9 cellular contexts compared by ENCODE assay signal in the genomic region with DNA sequence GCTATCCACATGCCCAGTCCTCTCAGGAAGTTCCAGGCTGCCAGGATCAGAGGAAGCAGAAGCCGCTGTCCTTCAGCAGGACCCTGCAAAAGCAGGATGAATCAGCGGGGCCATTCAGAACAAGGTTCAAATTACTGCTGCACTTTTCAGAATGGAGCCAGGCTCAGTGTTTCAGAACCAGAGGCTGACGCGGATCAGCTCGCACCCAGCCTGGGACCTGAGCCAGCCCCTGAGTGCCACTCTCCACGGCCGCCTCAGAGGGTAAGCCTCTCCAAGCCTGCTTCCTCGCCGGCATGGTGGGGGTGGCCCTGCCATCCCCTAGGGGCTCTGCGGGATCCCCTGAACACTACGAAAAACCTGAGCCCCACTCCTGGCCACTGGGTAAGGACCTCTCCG. TPM values are rescaled to one million over a fixed set of nuclear protein-coding genes. Genes with fewer than 3 reads are reported as not detected.
DNase-seq lines count a peak whose midpoint lies in the region; ATAC-seq, FAIRE-seq and TF ChIP-seq lines count a peak whose summit lies in the region.
"Had no signal": no experiment of that assay in that cellular context is flagged by ENCODE, and none has a peak within 500 bp of the region (broad histone marks: within the 10 kb centered on the region; RNA-seq: fewer than 3 reads in every experiment).

No MANE protein-coding gene starts in this region.

- H2AK5ac ChIP-seq in IMR-90 (ENCODE audit: low read depth, low read length) = peak overlapping the region; percentile 98

- H3K56ac ChIP-seq in IMR-90 (ENCODE audit: extremely low read depth, insufficient read depth, low read length) = peak overlapping the region; percentile 38; the same call in 1 of the 2 replicates

- H4K8ac ChIP-seq in IMR-90 (ENCODE audit: low read depth in 2 of 2, low read length in 2 of 2) = peak overlapping the region; percentile 46 to 78; a peak in 3 of 4 replicates

- H3K4ac ChIP-seq in IMR-90 (ENCODE audit: low read depth, low read length) = peak overlapping the region; percentile 94

- CTCF ChIA-PET in IMR-90 (lab: Yijun Ruan, JAX) = interaction anchor here (1.0 kb wide), 1 partner anchor 9 kb away, joined by 3 read pairs; no protein-coding TSS in a partner anchor

- H4K5ac ChIP-seq in IMR-90 (ENCODE audit: low read depth, low read length) = peak overlapping the region; percentile 37

- no peak overlapping the region for H3K27ac Mint-ChIP-seq in astrocyte (ENCODE audit: unreplicated experiment)
- peak overlapping the region; percentile 98 to 100 (median 98) for H3K27ac Mint-ChIP-seq in immature natural killer cell
- peak overlapping the region; percentile 5 for H3K27ac Mint-ChIP-seq in stimulated activated naive CD8-positive, alpha-beta T cell treated with anti-CD3 and anti-CD28 coated beads, Interleukin-15, Interleukin-2, amounts not matched to agents 100 ng/mL and 50 ng/mL, for 24 hours

- peak overlapping the region; percentile 89 for H4K91ac ChIP-seq in IMR-90 (ENCODE audit: insufficient read depth, low read depth, low read length)

- H3K4me1 Mint-ChIP-seq in astrocyte (ENCODE audit: low read depth, unreplicated experiment) (peaks cover 56% of the 10 kb centered on the region), immature natural killer cell (peaks cover 78 to 82% of the 10 kb centered on the region in 2 donors)
- peaks cover 74% of the 10 kb centered on the region for H3K4me1 Mint-ChIP-seq in stimulated activated naive CD8-positive, alpha-beta T cell treated with anti-CD3 and anti-CD28 coated beads, Interleukin-15, Interleukin-2, amounts not matched to agents 100 ng/mL and 50 ng/mL, for 24 hours (ENCODE audit: low read depth)

- DNase-seq in IMR-90 (peak; percentile 91), astrocyte (ENCODE audit: low read depth) (peak; percentile 81), immature natural killer cell (no peak), NCI-H1930 (lab: John Stamatoyannopoulos, UW) (no peak)
- DNase-seq: NCI-H1417 treated with DMSO at 0.1 percent for 48 hours had no signal

- H3K36me3 Mint-ChIP-seq in astrocyte (ENCODE audit: low read depth, unreplicated experiment) = peaks cover 9% of the 10 kb centered on the region
- peaks cover 0 to 16% (median 8%) of the 10 kb centered on the region in 3 donors for H3K36me3 Mint-ChIP-seq in immature natural killer cell
- peaks cover 13% of the 10 kb centered on the region for H3K36me3 Mint-ChIP-seq in stimulated activated naive CD8-positive, alpha-beta T cell treated with anti-CD3 and anti-CD28 coated beads, Interleukin-15, Interleukin-2, amounts not matched to agents 100 ng/mL and 50 ng/mL, for 24 hours (ENCODE audit: low read depth)

- H4K20me1 ChIP-seq in IMR-90 (ENCODE audit: insufficient read depth, low read length) (peaks cover 68% of the 10 kb centered on the region), astrocyte (ENCODE audit: insufficient read depth, low read length) (peaks cover 85% of the 10 kb centered on the region)

- H2BK120ac ChIP-seq in IMR-90 (ENCODE audit: low read depth, low read length) = peak overlapping the region; percentile 84

- H3K4me2 ChIP-seq in IMR-90 (ENCODE audit: low read depth, low read length) (peak overlapping the region; percentile 72), astrocyte (ENCODE audit: low read length) (peak overlapping the region; percentile 76)

- peak overlapping the region; percentile 83 for H2AK9ac ChIP-seq in IMR-90 (replicated peaks; ENCODE audit: low read depth, low read length, poor library complexity)

- H3K27me3 ChIP-seq in IMR-90 (ENCODE audit: control insufficient read depth, insufficient read depth, low read length) = no peaks in the 10 kb centered on the region
- H3K27me3 ChIP-seq in astrocyte (ENCODE audit: insufficient read depth, low read length) = no peaks in the 10 kb centered on the region

- H2BK5ac ChIP-seq in IMR-90 (ENCODE audit: low read depth, low read length, poor library complexity, severe bottlenecking) = peak overlapping the region; percentile 92

- H3K23ac ChIP-seq in IMR-90 (ENCODE audit: low read depth, low read length) = peak overlapping the region; percentile 89; the same call in 1 of the 2 replicates

- H2BK20ac ChIP-seq in IMR-90 (ENCODE audit: low read depth, low read length) = peak overlapping the region; percentile 85

- POLR2A ChIA-PET in IMR-90 (lab: Charles Lee; ENCODE audit: unreplicated experiment) = interaction anchor here (0.6 kb wide), 1 partner anchor 23 kb away, joined by 5 read pairs; no protein-coding TSS in a partner anchor

- no TSS peak for BruUV-seq in IMR-90 (replicated peaks; lab: Mats Ljungman, UMichigan)

- TF ChIP-seq CTCF in IMR-90 (conservative IDR thresholded peaks at IDR 0.05; ENCODE audit: low read depth, low read length) (no peak), astrocyte (IDR thresholded peaks at IDR 0.05; ENCODE audit: insufficient read depth, low read depth, low read length) (no peak)

- H3K4me3 ChIP-seq in IMR-90 (ENCODE audit: insufficient read depth, low read depth, low read length) = no peak overlapping the region
- H3K4me3 ChIP-seq in astrocyte (ENCODE audit: insufficient read depth, low read depth, low read length) = no peak overlapping the region

- H3K9me3 ChIP-seq in IMR-90 (ENCODE audit: control insufficient read depth, insufficient read depth, low read length) = no peaks in the 10 kb centered on the region
- H3K9me3 ChIP-seq in astrocyte (ENCODE audit: insufficient read depth, low read depth, low read length) = no peaks in the 10 kb centered on the region

- FAIRE-seq in astrocyte (lab: Jason Lieb, UNC) = peak; percentile 34
- FAIRE-seq: endometrium had no signal

- H3K18ac ChIP-seq in IMR-90 (ENCODE audit: low read depth, low read length) = peak overlapping the region; percentile 61

- H2BK15ac ChIP-seq in IMR-90 (ENCODE audit: low read depth, low read length) = peak overlapping the region; percentile 83; the same call in 2 of the 3 replicates

- ATAC-seq in IMR-90 (ENCODE audit: low read depth) (peak; percentile 63), GM18868 (IDR thresholded peaks at IDR 0.05; ENCODE audit: unreplicated experiment) (no peak), GM19467 (IDR thresholded peaks at IDR 0.05; ENCODE audit: unreplicated experiment) (no peak)

- TF ChIP-seq RAD21 in IMR-90 (IDR thresholded peaks at IDR 0.05; ENCODE audit: low read length) = peak; percentile 38

- WGBS in IMR-90 (ENCODE audit: extremely low coverage in 2 of 2, insufficient read length in 1 of 2), 2 experiments = 2% methylated on average over 6 of the region's 12 CpGs; no CpG with 5 or more reads in 1 of the 2 experiments

- peak overlapping the region; percentile 44 for H3K9ac ChIP-seq in IMR-90 (ENCODE audit: low read depth, low read length)
- H3K9ac ChIP-seq in astrocyte (ENCODE audit: low read length) = peak overlapping the region; percentile 66

- H3K14ac ChIP-seq in IMR-90 (replicated peaks; ENCODE audit: low read depth, low read length) = peak overlapping the region; percentile 93

- H3K27ac ChIP-seq in IMR-90 (ENCODE audit: insufficient read depth, low read length) = peak overlapping the region; percentile 80
- peak overlapping the region; percentile 69 for H3K27ac ChIP-seq in astrocyte (ENCODE audit: low read depth, low read length)

- peaks cover 10% of the 10 kb centered on the region for H3K36me3 ChIP-seq in IMR-90 (ENCODE audit: control insufficient read depth, insufficient read depth, low read length)
- no peaks in the 10 kb centered on the region for H3K36me3 ChIP-seq in astrocyte (ENCODE audit: insufficient read depth, low read length)

- H3K4me3 Mint-ChIP-seq in astrocyte (ENCODE audit: unreplicated experiment) = no peak overlapping the region
- peak overlapping the region; percentile 80 to 92 (median 87) for H3K4me3 Mint-ChIP-seq in immature natural killer cell
- H3K4me3 Mint-ChIP-seq in stimulated activated naive CD8-positive, alpha-beta T cell treated with anti-CD3 and anti-CD28 coated beads, Interleukin-15, Interleukin-2, amounts not matched to agents 100 ng/mL and 50 ng/mL, for 24 hours = no peak overlapping the region

- H3K4me1 ChIP-seq in IMR-90 (ENCODE audit: control insufficient read depth, insufficient read depth, low read length) (peaks cover 56% of the 10 kb centered on the region), astrocyte (ENCODE audit: insufficient read depth, low read length) (peaks cover 52% of the 10 kb centered on the region)

- intact Hi-C loops in IMR-90 (cut with micrococcal nuclease) = no loop called here

- dilution Hi-C loops in IMR-90 (cut with HindIII; ENCODE audit: low sequenced_read_pairs, unreplicated experiment) = no loop called here

- H3K9me3 Mint-ChIP-seq in astrocyte (ENCODE audit: unreplicated experiment) = peaks cover 2% of the 10 kb centered on the region
- peaks cover 0 to 5% (median 0%) of the 10 kb centered on the region in 6 donors for H3K9me3 Mint-ChIP-seq in immature natural killer cell
- no peaks in the 10 kb centered on the region for H3K9me3 Mint-ChIP-seq in stimulated activated naive CD8-positive, alpha-beta T cell treated with anti-CD3 and anti-CD28 coated beads, Interleukin-15, Interleukin-2, amounts not matched to agents 100 ng/mL and 50 ng/mL, for 24 hours

- peaks cover 31% of the 10 kb centered on the region for H3K9me1 ChIP-seq in IMR-90 (ENCODE audit: insufficient read depth, low read length)

- H3K79me1 ChIP-seq in IMR-90 (ENCODE audit: low read depth in 1 of 2, low read length in 2 of 2) = peaks cover 13 to 64% of the 10 kb centered on the region in 2 experiments; a peak in 2 of 4 replicates

- in situ Hi-C loops in IMR-90 (cut with MboI; ENCODE audit: low sequenced_read_pairs) = no loop called here

- H2AFZ ChIP-seq in IMR-90 (replicated peaks; ENCODE audit: low read length, poor library complexity) (peak overlapping the region; percentile 5), astrocyte (ENCODE audit: low read depth, low read length) (no peak overlapping the region)

- H3K79me2 ChIP-seq in astrocyte (ENCODE audit: insufficient read depth, low read length) = peaks cover 90% of the 10 kb centered on the region

- peak; percentile 58; the same call in 1 of the 2 replicates for TF ChIP-seq POLR2A in IMR-90 (IDR thresholded peaks at IDR 0.05; ENCODE audit: low read depth, low read length)

- no peaks in the 10 kb centered on the region for H3K27me3 Mint-ChIP-seq in astrocyte (ENCODE audit: low read depth, unreplicated experiment)
- peaks cover 60 to 77% (median 70%) of the 10 kb centered on the region in 3 donors for H3K27me3 Mint-ChIP-seq in immature natural killer cell (ENCODE audit: low read depth in 3 of 3)
- H3K27me3 Mint-ChIP-seq in stimulated activated naive CD8-positive, alpha-beta T cell treated with anti-CD3 and anti-CD28 coated beads, Interleukin-15, Interleukin-2, amounts not matched to agents 100 ng/mL and 50 ng/mL, for 24 hours = no peaks in the 10 kb centered on the region

TF ChIP-seq in IMR-90, 13 proteins besides CTCF, POLR2A, EP300 and RAD21 (continues in another document):
- TF ChIP-seq SMC3 (IDR thresholded peaks at IDR 0.05; ENCODE audit: low read depth, low read length) (peak; percentile 27), FOS (IDR thresholded peaks at IDR 0.05; ENCODE audit: low read depth, low read length) (peak; percentile 38; the same call in 1 of the 2 replicates)

RNA-seq across cellular contexts. Expression of gene RASA3, which starts 24.7 kb away (rescaled TPM):
- total RNA-seq in IMR-90 (2012; rRNA removed) (21.0 and 22.8 TPM in 2 replicates), astrocyte (41.1 and 41.4 TPM in 2 replicates)
- polyA plus RNA-seq in IMR-90 (2012; rRNA removed) (31.0 and 31.4 TPM in 2 replicates), immature natural killer cell (100 to 1,000 TPM in 1 of 3 donors, 10 to 100 TPM in 2; 37.4 to 153 (median 64.8) TPM)
- polyA plus RNA-seq in IMR-90 (2012; cell fraction: cytosol; rRNA removed) = 22.9 and 29.5 TPM in 2 replicates
- 48.4 and 48.8 TPM in 2 replicates for polyA plus RNA-seq in IMR-90 (2012; cell fraction: nucleus; rRNA removed; ENCODE audit: low replicate concordance)

Comparison
In these comparisons a context has a peak if more than half of its experiments do, and no peak if none do; other contexts are left out.
1. DNase-seq: peak in IMR-90 (single experiment) and astrocyte (single experiment); none in immature natural killer cell (0 of 3) and NCI-H1930 (0 of 2).
2. H3K4me3 Mint-ChIP-seq: peak in immature natural killer cell (5 of 5); none in astrocyte (single experiment) and stimulated activated naive CD8-positive, alpha-beta T cell treated with anti-CD3 and anti-CD28 coated beads, Interleukin-15, Interleukin-2, amounts not matched to agents 100 ng/mL and 50 ng/mL, for 24 hours (single experiment).